Comparison of ENCODE assay signal across 1 cellular context in the genomic region with DNA sequence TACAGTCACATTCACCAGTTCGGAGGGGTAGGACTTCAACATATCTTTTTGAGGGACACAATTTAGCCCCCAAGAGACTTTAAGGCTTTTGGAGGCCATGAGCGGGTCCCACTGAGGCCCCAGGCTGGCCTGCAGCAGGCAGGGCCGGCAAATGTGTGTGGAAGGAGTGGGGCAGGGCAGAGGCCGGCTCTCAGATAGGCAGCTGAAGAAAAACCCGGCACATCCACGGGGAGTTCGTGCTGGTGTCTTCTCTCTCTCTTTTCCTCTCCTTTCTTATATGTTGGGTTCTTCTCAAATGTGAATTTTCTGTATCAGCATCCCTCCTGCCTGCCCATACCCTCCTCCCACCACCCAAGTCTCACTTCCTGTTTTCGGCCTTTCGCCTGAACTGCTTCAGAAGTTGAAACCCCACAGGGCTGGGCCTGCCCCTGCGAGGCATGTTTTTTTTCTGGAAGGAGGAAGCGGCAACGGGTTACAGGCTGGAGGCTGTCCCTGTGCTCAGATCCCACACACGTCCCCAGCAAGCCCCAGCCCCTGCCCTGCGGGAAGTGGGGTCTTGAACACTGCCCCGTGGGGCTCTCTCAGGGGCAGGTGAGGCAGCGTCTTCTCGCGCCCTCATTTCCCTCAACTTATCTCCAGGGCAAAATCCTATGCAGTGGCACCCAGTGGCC.
TF ChIP-seq lines count a peak whose summit lies in the region.

No MANE protein-coding gene starts in this region.

TF ChIP-seq in K562, 482 proteins besides CTCF, POLR2A, EP300 and RAD21 (continued from another document):
- TF ChIP-seq, protein P1, sequence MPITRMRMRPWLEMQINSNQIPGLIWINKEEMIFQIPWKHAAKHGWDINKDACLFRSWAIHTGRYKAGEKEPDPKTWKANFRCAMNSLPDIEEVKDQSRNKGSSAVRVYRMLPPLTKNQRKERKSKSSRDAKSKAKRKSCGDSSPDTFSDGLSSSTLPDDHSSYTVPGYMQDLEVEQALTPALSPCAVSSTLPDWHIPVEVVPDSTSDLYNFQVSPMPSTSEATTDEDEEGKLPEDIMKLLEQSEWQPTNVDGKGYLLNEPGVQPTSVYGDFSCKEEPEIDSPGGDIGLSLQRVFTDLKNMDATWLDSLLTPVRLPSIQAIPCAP (CRISPR knock-in tag; IDR thresholded peaks at IDR 0.05; ENCODE audit: borderline replicate concordance): no peak
- TF ChIP-seq NFIC (IDR thresholded peaks at IDR 0.05) (no peak), SMAD1 (IDR thresholded peaks at IDR 0.05; ENCODE audit: low read depth, low read length, partially characterized antibody) (no peak), NRF1 (conservative IDR thresholded peaks at IDR 0.05 in 1 of 2, IDR thresholded peaks at IDR 0.05 in 1 of 2) (0 out of 4 replicates have a peak, but pooled peaks of 1 of the 2 experiments have one; percentile 12), GABPB2 (CRISPR knock-in tag; conservative IDR thresholded peaks at IDR 0.05) (no peak), MBD1 (CRISPR knock-in tag; IDR thresholded peaks at IDR 0.05) (no peak), U2AF2 (optimal IDR thresholded peaks at IDR 0.05; ENCODE audit: low read depth, low read length) (no peak), PURB (CRISPR knock-in tag; IDR thresholded peaks at IDR 0.05; ENCODE audit: low read depth) (no peak), E2F5 (CRISPR knock-in tag; IDR thresholded peaks at IDR 0.05) (no peak), SPI1 (IDR thresholded peaks at IDR 0.05; ENCODE audit: borderline replicate concordance, low read depth, low read length) (peak; percentile 97), ELF4 (CRISPR knock-in tag; IDR thresholded peaks at IDR 0.05) (no peak)
- TF ChIP-seq, protein P2, sequence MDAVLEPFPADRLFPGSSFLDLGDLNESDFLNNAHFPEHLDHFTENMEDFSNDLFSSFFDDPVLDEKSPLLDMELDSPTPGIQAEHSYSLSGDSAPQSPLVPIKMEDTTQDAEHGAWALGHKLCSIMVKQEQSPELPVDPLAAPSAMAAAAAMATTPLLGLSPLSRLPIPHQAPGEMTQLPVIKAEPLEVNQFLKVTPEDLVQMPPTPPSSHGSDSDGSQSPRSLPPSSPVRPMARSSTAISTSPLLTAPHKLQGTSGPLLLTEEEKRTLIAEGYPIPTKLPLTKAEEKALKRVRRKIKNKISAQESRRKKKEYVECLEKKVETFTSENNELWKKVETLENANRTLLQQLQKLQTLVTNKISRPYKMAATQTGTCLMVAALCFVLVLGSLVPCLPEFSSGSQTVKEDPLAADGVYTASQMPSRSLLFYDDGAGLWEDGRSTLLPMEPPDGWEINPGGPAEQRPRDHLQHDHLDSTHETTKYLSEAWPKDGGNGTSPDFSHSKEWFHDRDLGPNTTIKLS (IDR thresholded peaks at IDR 0.05; ENCODE audit: borderline replicate concordance, low read depth): no peak
